In the genomic region with DNA sequence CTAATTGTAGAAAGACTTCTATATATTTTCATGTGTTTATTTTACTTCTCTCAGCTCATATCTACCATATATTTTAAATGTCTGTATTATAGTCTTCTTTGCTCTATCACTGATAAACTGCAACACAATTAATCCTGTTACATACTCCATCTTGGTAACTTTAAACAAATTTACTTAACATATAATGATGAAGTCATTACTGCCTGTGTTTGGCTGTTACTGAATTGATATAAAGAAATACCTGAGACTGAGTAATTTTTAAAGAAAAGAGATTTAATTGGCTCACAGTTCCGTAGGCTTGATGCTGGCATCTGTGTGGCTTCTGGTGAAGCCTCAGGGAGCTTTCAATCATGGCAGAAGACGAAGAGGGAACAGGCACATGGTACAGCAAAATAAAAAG, we compare ENCODE assay signal across 28 cellular contexts.
"Had no signal": no experiment of that assay in that cellular context is flagged by ENCODE, and none has a peak within 500 bp of the region (broad histone marks: within the 10 kb centered on the region; RNA-seq: fewer than 3 reads in every experiment).

No MANE protein-coding gene starts in this region.

- H3K9me3 ChIP-seq: stomach, suprapubic skin, testis, thoracic aorta, thyroid gland, tibial nerve, transverse colon, upper lobe of left lung, upper lobe of right lung, uterus, vagina had no signal

- FAIRE-seq: urothelium cell line had no signal

- H3K27me3 ChIP-seq: stomach, suprapubic skin, testis, thyroid gland, tibial artery, tibial nerve, transverse colon, upper lobe of left lung, upper lobe of right lung, uterus, vagina had no signal

- H3K27me3 Mint-ChIP-seq: stimulated activated memory B cell treated with anti-CD40 and anti-IgM and Interleukin-4, amounts not matched to agents 10 μg/mL and 1 μg/mL and 100 μg/mL, for 72 hours; stimulated activated naive B cell treated with anti-CD40 and anti-IgM and Interleukin-4, amounts not matched to agents 10 μg/mL and 1 μg/mL and 100 μg/mL, for 72 hours; stimulated activated naive CD8-positive, alpha-beta T cell treated with anti-CD3 and anti-CD28 coated beads, Interleukin-15, amount 100 ng/mL, for 72 hours; stimulated activated naive CD8-positive, alpha-beta T cell treated with anti-CD3 and anti-CD28 coated beads, Interleukin-15, Interleukin-2, amounts not matched to agents 100 ng/mL and 50 ng/mL, for 24 hours; type B pancreatic cell had no signal

- H3K4me1 Mint-ChIP-seq: stimulated activated effector memory CD8-positive, alpha-beta T cell treated with anti-CD3 and anti-CD28 coated beads, Interleukin-12 subunit alpha, Interleukin-12 subunit beta, amount 100 ng/mL, for 72 hours; stimulated activated memory B cell treated with anti-CD40 and anti-IgM and Interleukin-4, amounts not matched to agents 10 μg/mL and 1 μg/mL and 100 μg/mL, for 72 hours; stimulated activated naive B cell treated with anti-CD40 and anti-IgM and Interleukin-4, amounts not matched to agents 10 μg/mL and 1 μg/mL and 100 μg/mL, for 72 hours; stimulated activated naive CD8-positive, alpha-beta T cell treated with anti-CD3 and anti-CD28 coated beads, Interleukin-15, amount 100 ng/mL, for 72 hours had no signal

- ATAC-seq: stimulated activated effector memory CD8-positive, alpha-beta T cell treated with anti-CD3 and anti-CD28 coated beads, Interleukin-12 subunit alpha, Interleukin-12 subunit beta, amount 100 ng/mL, for 72 hours; stimulated activated memory B cell treated with anti-CD40 and anti-IgM and Interleukin-4, amounts not matched to agents 10 μg/mL and 1 μg/mL and 100 μg/mL, for 72 hours; stimulated activated naive B cell treated with anti-CD40 and anti-IgM and Interleukin-4, amounts not matched to agents 10 μg/mL and 1 μg/mL and 100 μg/mL, for 72 hours; stimulated activated naive CD8-positive, alpha-beta T cell treated with anti-CD3 and anti-CD28 coated beads, Interleukin-15, amount 100 ng/mL, for 72 hours; stimulated activated naive CD8-positive, alpha-beta T cell treated with anti-CD3 and anti-CD28 coated beads, Interleukin-15, Interleukin-2, amounts not matched to agents 100 U/mL and 50 U/mL, for 24 hours; upper lobe of right lung had no signal

- H3K4me3 ChIP-seq: stomach, suprapubic skin, testis, thoracic aorta, thyroid gland, tibial artery, tibial nerve, transverse colon, upper lobe of left lung, upper lobe of right lung, uterus, vagina had no signal

- H3K4me3 Mint-ChIP-seq: stimulated activated effector memory CD8-positive, alpha-beta T cell treated with anti-CD3 and anti-CD28 coated beads, Interleukin-12 subunit alpha, Interleukin-12 subunit beta, amount 100 ng/mL, for 72 hours; stimulated activated memory B cell treated with anti-CD40 and anti-IgM and Interleukin-4, amounts not matched to agents 10 μg/mL and 1 μg/mL and 100 μg/mL, for 72 hours; stimulated activated naive B cell treated with anti-CD40 and anti-IgM and Interleukin-4, amounts not matched to agents 10 μg/mL and 1 μg/mL and 100 μg/mL, for 72 hours; stimulated activated naive CD8-positive, alpha-beta T cell treated with anti-CD3 and anti-CD28 coated beads, Interleukin-15, amount 100 ng/mL, for 72 hours; stimulated activated naive CD8-positive, alpha-beta T cell treated with anti-CD3 and anti-CD28 coated beads, Interleukin-15, Interleukin-2, amounts not matched to agents 100 ng/mL and 50 ng/mL, for 24 hours; type B pancreatic cell had no signal

- DNase-seq: stimulated activated CD4-positive, alpha-beta T cell treated with anti-CD3 and anti-CD28 coated beads, Interleukin-2, amount 100 ng/mL, for 48 hours; stimulated activated CD4-positive, alpha-beta T cell treated with anti-CD3 and anti-CD28 coated beads, Interleukin-4, amount 100 ng/mL, for 24 hours; stimulated activated CD4-positive, alpha-beta T cell treated with anti-CD3 and anti-CD28 coated beads, Interleukin-4, amount 100 ng/mL, for 4 hours; stimulated activated CD8-positive, alpha-beta memory T cell treated with anti-CD3 and anti-CD28 coated beads, Interleukin-4, amount 100 ng/mL, for 48 hours; stimulated activated naive B cell treated with anti-CD40 and anti-IgM and Interleukin-4, amounts not matched to agents 10 μg/mL and 1 μg/mL and 100 μg/mL, for 72 hours; stimulated activated naive CD4-positive, alpha-beta T cell; stimulated activated naive CD4-positive, alpha-beta T cell treated with Interleukin-2 at 50 U/mL for 16 hours; stimulated activated naive CD8-positive, alpha-beta T cell treated with anti-CD3 and anti-CD28 coated beads, Interleukin-15, amount 100 ng/mL, for 72 hours; stimulated activated naive CD8-positive, alpha-beta T cell treated with anti-CD3 and anti-CD28 coated beads, Interleukin-15, Interleukin-2, amounts not matched to agents 100 U/mL and 50 U/mL, for 24 hours; stomach; substantia nigra; testis; thyroid gland; tibial artery; transverse colon; trophoblast cell; upper lobe of left lung; upper lobe of right lung; uterus had no signal

- H3K4me1 ChIP-seq: stomach, suprapubic skin, testis, thyroid gland, tibial artery, tibial nerve, transverse colon, upper lobe of left lung, upper lobe of right lung, uterus, vagina had no signal

- H3K9me3 Mint-ChIP-seq: type B pancreatic cell had no signal

- H3K27ac ChIP-seq: stomach, suprapubic skin, testis, thoracic aorta, thyroid gland, tibial artery, tibial nerve, transverse colon, upper lobe of left lung, upper lobe of right lung, uterus, vagina had no signal

- H3K36me3 Mint-ChIP-seq: stimulated activated effector memory CD8-positive, alpha-beta T cell treated with anti-CD3 and anti-CD28 coated beads, Interleukin-12 subunit alpha, Interleukin-12 subunit beta, amount 100 ng/mL, for 72 hours; stimulated activated memory B cell treated with anti-CD40 and anti-IgM and Interleukin-4, amounts not matched to agents 10 μg/mL and 1 μg/mL and 100 μg/mL, for 72 hours; stimulated activated naive B cell treated with anti-CD40 and anti-IgM and Interleukin-4, amounts not matched to agents 10 μg/mL and 1 μg/mL and 100 μg/mL, for 72 hours; type B pancreatic cell had no signal

- H3K27ac Mint-ChIP-seq: stimulated activated effector memory CD8-positive, alpha-beta T cell treated with anti-CD3 and anti-CD28 coated beads, Interleukin-12 subunit alpha, Interleukin-12 subunit beta, amount 100 ng/mL, for 72 hours; stimulated activated memory B cell treated with anti-CD40 and anti-IgM and Interleukin-4, amounts not matched to agents 10 μg/mL and 1 μg/mL and 100 μg/mL, for 72 hours; stimulated activated naive B cell treated with anti-CD40 and anti-IgM and Interleukin-4, amounts not matched to agents 10 μg/mL and 1 μg/mL and 100 μg/mL, for 72 hours; stimulated activated naive CD8-positive, alpha-beta T cell treated with anti-CD3 and anti-CD28 coated beads, Interleukin-15, amount 100 ng/mL, for 72 hours; stimulated activated naive CD8-positive, alpha-beta T cell treated with anti-CD3 and anti-CD28 coated beads, Interleukin-15, Interleukin-2, amounts not matched to agents 100 ng/mL and 50 ng/mL, for 24 hours; type B pancreatic cell had no signal

- H3K36me3 ChIP-seq: stomach, suprapubic skin, thoracic aorta, thyroid gland, tibial artery, tibial nerve, transverse colon, upper lobe of left lung, upper lobe of right lung, uterus, vagina had no signal
